ENCODE assay signal across 20 cellular contexts in the genomic region with DNA sequence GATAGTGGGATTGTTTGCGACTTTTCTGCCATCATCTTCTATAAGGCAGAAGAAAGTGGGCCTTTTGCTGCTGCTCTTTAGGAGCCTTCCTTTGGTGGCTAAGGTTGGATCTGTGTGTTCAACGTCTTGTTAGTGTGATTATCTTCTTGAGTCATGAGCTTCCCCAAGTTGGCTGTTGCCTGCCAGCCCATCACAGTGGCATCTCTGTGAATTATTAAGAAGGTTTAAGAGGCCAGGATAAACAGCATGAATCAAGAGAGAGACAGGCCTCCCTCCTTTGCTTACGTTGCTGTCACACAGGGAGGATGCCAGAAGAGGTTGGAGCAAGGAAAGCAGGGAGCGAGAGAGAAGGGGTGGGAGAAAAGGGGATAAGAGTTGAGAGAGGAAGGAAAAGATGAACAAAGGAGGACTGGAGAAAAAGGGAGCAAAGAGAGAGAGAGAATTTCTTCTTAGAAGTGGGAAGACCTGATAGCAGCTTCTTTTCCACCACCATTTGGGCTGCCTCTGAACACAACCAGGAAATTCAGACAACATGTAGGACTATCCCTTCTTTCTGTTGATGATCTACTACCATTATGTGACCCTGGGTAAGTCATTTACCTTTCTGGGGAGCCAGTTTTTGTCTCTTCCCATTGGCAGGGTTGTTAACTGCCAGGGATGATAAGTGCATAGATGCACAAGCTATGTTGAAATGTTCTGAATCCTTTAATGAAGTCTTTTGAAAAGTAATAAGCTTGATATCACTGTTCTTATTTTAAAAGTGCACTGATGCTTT.
DNase-seq lines count a peak whose midpoint lies in the region; ATAC-seq, FAIRE-seq and TF ChIP-seq lines count a peak whose summit lies in the region.
"Had no signal": no experiment of that assay in that cellular context is flagged by ENCODE, and none has a peak within 500 bp of the region (broad histone marks: within the 10 kb centered on the region; RNA-seq: fewer than 3 reads in every experiment).

No MANE protein-coding gene starts in this region.

- CTCF ChIA-PET in A549 (lab: Yijun Ruan, JAX) = interaction anchor here (1.3 kb wide), 1 partner anchor 11 kb away, joined by 3 read pairs; no protein-coding TSS in a partner anchor
- CTCF ChIA-PET in IMR-90 (lab: Yijun Ruan, JAX) = no interaction called here
- CTCF ChIA-PET in activated CD4-positive, alpha-beta memory T cell treated with anti-CD3 and anti-CD28 coated beads for 36 hours (lab: Charles Lee) = no interaction called here

- POLR2A ChIA-PET in A549 (lab: Yijun Ruan, JAX) = no interaction called here
- POLR2A ChIA-PET in IMR-90 (lab: Charles Lee; ENCODE audit: unreplicated experiment) = no interaction called here
- POLR2A ChIA-PET in activated CD4-positive, alpha-beta memory T cell treated with anti-CD3 and anti-CD28 coated beads for 36 hours (lab: Charles Lee) = no interaction called here

- H3K14ac ChIP-seq in IMR-90 (replicated peaks; ENCODE audit: low read depth, low read length) = no peak overlapping the region
- H3K14ac ChIP-seq in mesenchymal stem cell (ENCODE audit: low read length in 2 of 2) = no peak overlapping the region

- H4K20me1 ChIP-seq in IMR-90 (ENCODE audit: insufficient read depth, low read length) = 0 out of 2 replicates have a peak, but pooled peaks cover 7% of the 10 kb centered on the region

- no peak overlapping the region for H3K27ac Mint-ChIP-seq in activated CD4-positive, alpha-beta memory T cell treated with anti-CD3 and anti-CD28 coated beads for 36 hours
- H3K27ac Mint-ChIP-seq: HFFc6 had no signal

- peak in 1 of 2 experiments; percentile 51 for DNase-seq in A549 (ENCODE audit: low read depth in 1 of 2, low spot score in 1 of 2)
- peak; percentile 17 for DNase-seq in IMR-90
- DNase-seq in bronchial epithelial cell (ENCODE audit: low read depth) = no peak
- no peak for DNase-seq in mesenchymal stem cell
- DNase-seq in pancreas = no peak
- no peak for DNase-seq in activated CD4-positive, alpha-beta memory T cell treated with anti-CD3 and anti-CD28 coated beads for 36 hours
- no peak for DNase-seq in NCI-H128 (lab: John Stamatoyannopoulos, UW; ENCODE audit: unreplicated experiment)
- no peak for DNase-seq in erythroblast (lab: John Stamatoyannopoulos, UW)
- DNase-seq: 8988T, Caco-2, DMS79, GOT3, HFFc6, NCI-H1436 treated with DMSO at 0.1 percent for 48 hours, NCI-H2081 treated with DMSO at 0.1 percent for 48 hours, SHP77 treated with DMSO at 0.1 percent for 48 hours had no signal

- H3K18ac ChIP-seq in IMR-90 (ENCODE audit: low read depth, low read length) (no peak overlapping the region), mesenchymal stem cell (ENCODE audit: low read depth in 1 of 2, low read length in 2 of 2) (no peak overlapping the region)

- BruUV-seq in IMR-90 (replicated peaks; lab: Mats Ljungman, UMichigan) = no TSS peak

- H2BK5ac ChIP-seq in IMR-90 (ENCODE audit: low read depth, low read length, poor library complexity, severe bottlenecking) (no peak overlapping the region), mesenchymal stem cell (ENCODE audit: low read depth, low read length, poor library complexity, severe bottlenecking) (no peak overlapping the region)

- H2AK5ac ChIP-seq in IMR-90 (ENCODE audit: low read depth, low read length) (no peak overlapping the region), mesenchymal stem cell (ENCODE audit: low read length, severe bottlenecking) (no peak overlapping the region)

- no peak overlapping the region for H4K91ac ChIP-seq in IMR-90 (ENCODE audit: insufficient read depth, low read depth, low read length)
- no peak overlapping the region for H4K91ac ChIP-seq in mesenchymal stem cell (ENCODE audit: low read length)

- no peak overlapping the region for H2BK12ac ChIP-seq in mesenchymal stem cell (ENCODE audit: low read length in 2 of 2)

- H3K4ac ChIP-seq in IMR-90 (ENCODE audit: low read depth, low read length) (no peak overlapping the region), mesenchymal stem cell (ENCODE audit: low read depth in 1 of 2, low read length in 2 of 2) (no peak overlapping the region)

- no peak overlapping the region for H4K8ac ChIP-seq in IMR-90 (ENCODE audit: low read depth in 2 of 2, low read length in 2 of 2)
- H4K8ac ChIP-seq in mesenchymal stem cell (ENCODE audit: low read length) = no peak overlapping the region

- H2AFZ ChIP-seq in IMR-90 (replicated peaks; ENCODE audit: low read length, poor library complexity) (no peak overlapping the region), mesenchymal stem cell (ENCODE audit: low read depth, low read length) (no peak overlapping the region)

- H2BK20ac ChIP-seq in IMR-90 (ENCODE audit: low read depth, low read length) = no peak overlapping the region

- no peaks in the 10 kb centered on the region for H3K27me3 Mint-ChIP-seq in activated CD4-positive, alpha-beta memory T cell treated with anti-CD3 and anti-CD28 coated beads for 36 hours

- H3K4me2 ChIP-seq in A549 (0 out of 3 replicates have a peak overlapping the region, but pooled peaks have one; percentile 15), IMR-90 (ENCODE audit: low read depth, low read length) (no peak overlapping the region), mesenchymal stem cell (ENCODE audit: low read length, poor library complexity, severe bottlenecking) (no peak overlapping the region)

- TF ChIP-seq CTCF in A549 (IDR thresholded peaks at IDR 0.05) = no peak
- no peak for TF ChIP-seq CTCF in IMR-90 (conservative IDR thresholded peaks at IDR 0.05; ENCODE audit: low read depth, low read length)
- TF ChIP-seq CTCF in bronchial epithelial cell (IDR thresholded peaks at IDR 0.05; ENCODE audit: insufficient read depth, low read length, severe bottlenecking) = no peak
- no peak for TF ChIP-seq CTCF in pancreas (IDR thresholded peaks at IDR 0.05)

- TF ChIP-seq EP300 in A549 (IDR thresholded peaks at IDR 0.05) = no peak

- H2BK120ac ChIP-seq in IMR-90 (ENCODE audit: low read depth, low read length) (no peak overlapping the region), mesenchymal stem cell (ENCODE audit: low read depth, low read length) (no peak overlapping the region)

- H3K27me3 ChIP-seq in IMR-90 (ENCODE audit: control insufficient read depth, insufficient read depth, low read length) = no peaks in the 10 kb centered on the region
- no peaks in the 10 kb centered on the region for H3K27me3 ChIP-seq in bronchial epithelial cell (ENCODE audit: control insufficient read depth, insufficient read depth, low read length)
- no peaks in the 10 kb centered on the region for H3K27me3 ChIP-seq in mesenchymal stem cell (ENCODE audit: control insufficient read depth in 1 of 2, insufficient read depth in 1 of 2, low read length in 2 of 2)
- no peaks in the 10 kb centered on the region for H3K27me3 ChIP-seq in pancreas

- no peak for FAIRE-seq in A549 (lab: Jason Lieb, UNC)
- FAIRE-seq in bronchial epithelial cell (lab: Jason Lieb, UNC) = peak; percentile 7
- FAIRE-seq in pancreas (lab: Jason Lieb, UNC) = no peak
- FAIRE-seq: G401.6, GM12891, GM19239 had no signal

- no peak overlapping the region for H3K27ac ChIP-seq in A549
- H3K27ac ChIP-seq in IMR-90 (ENCODE audit: insufficient read depth, low read length) = no peak overlapping the region
- peak overlapping the region; percentile 30 for H3K27ac ChIP-seq in mesenchymal stem cell (ENCODE audit: low read length, poor library complexity, severe bottlenecking)
- no peak overlapping the region for H3K27ac ChIP-seq in pancreas
- H3K27ac ChIP-seq: C4-2B had no signal

- H3K4me1 ChIP-seq in A549 = peaks cover 7% of the 10 kb centered on the region; the same call in 1 of the 3 replicates
- peaks cover 8% of the 10 kb centered on the region; the same call in 1 of the 2 replicates for H3K4me1 ChIP-seq in IMR-90 (ENCODE audit: control insufficient read depth, insufficient read depth, low read length)
- peaks cover 6% of the 10 kb centered on the region for H3K4me1 ChIP-seq in mesenchymal stem cell (ENCODE audit: control insufficient read depth, insufficient read depth, low read depth, low read length)
- H3K4me1 ChIP-seq in pancreas = no peaks in the 10 kb centered on the region
- H3K4me1 ChIP-seq: Caco-2 had no signal

- TF ChIP-seq RAD21 in A549 (conservative IDR thresholded peaks at IDR 0.05 in 1 of 2, IDR thresholded peaks at IDR 0.05 in 1 of 2) (no peak), IMR-90 (IDR thresholded peaks at IDR 0.05; ENCODE audit: low read length) (no peak)

- dilution Hi-C loops in IMR-90 (cut with HindIII; ENCODE audit: low sequenced_read_pairs, unreplicated experiment) = no loop called here

- no peak overlapping the region for H3K9ac ChIP-seq in IMR-90 (ENCODE audit: low read depth, low read length)
- no peak overlapping the region for H3K9ac ChIP-seq in mesenchymal stem cell (ENCODE audit: low read length)

- H3K4me1 Mint-ChIP-seq in activated CD4-positive, alpha-beta memory T cell treated with anti-CD3 and anti-CD28 coated beads for 36 hours (ENCODE audit: low read depth) = no peaks in the 10 kb centered on the region

- no peak overlapping the region for H2AK9ac ChIP-seq in IMR-90 (replicated peaks; ENCODE audit: low read depth, low read length, poor library complexity)

- peaks cover 5% of the 10 kb centered on the region for H3K9me1 ChIP-seq in IMR-90 (ENCODE audit: insufficient read depth, low read length)

- no peak overlapping the region for H2BK15ac ChIP-seq in IMR-90 (ENCODE audit: low read depth, low read length)
- H2BK15ac ChIP-seq in mesenchymal stem cell (ENCODE audit: low read depth, poor library complexity, severe bottlenecking) = no peak overlapping the region

- H3K4me3 ChIP-seq in A549 (no peak overlapping the region), IMR-90 (ENCODE audit: insufficient read depth, low read depth, low read length) (no peak overlapping the region), bronchial epithelial cell (ENCODE audit: low read depth, low read length) (no peak overlapping the region), mesenchymal stem cell (ENCODE audit: insufficient read depth in 1 of 2, low read depth in 1 of 2, low read length in 2 of 2) (no peak overlapping the region), pancreas (no peak overlapping the region)

- H3K9me3 ChIP-seq in A549 = no peaks in the 10 kb centered on the region
- H3K9me3 ChIP-seq in IMR-90 (ENCODE audit: control insufficient read depth, insufficient read depth, low read length) = no peaks in the 10 kb centered on the region
- no peaks in the 10 kb centered on the region for H3K9me3 ChIP-seq in mesenchymal stem cell (ENCODE audit: control insufficient read depth, low read length)
- H3K9me3 ChIP-seq in pancreas = no peaks in the 10 kb centered on the region
- H3K9me3 ChIP-seq: Caco-2 had no signal

- 37% methylated on average over 4 of the region's 4 CpGs for whole genome bisulfite sequencing in A549 (ENCODE audit: missing lambda C conversion rate)
- WGBS in IMR-90 (ENCODE audit: extremely low coverage in 2 of 2, insufficient read length in 1 of 2), 2 experiments = 100% methylated on average over 1 of the region's 4 CpGs; no CpG with 5 or more reads in 1 of the 2 experiments
- 48% methylated on average over 4 of the region's 4 CpGs for WGBS in mesenchymal stem cell
- whole genome bisulfite sequencing in pancreas, 2 donors = 88 to 90% methylated on average over 4 of the region's 4 CpGs

- H3K23ac ChIP-seq in IMR-90 (ENCODE audit: low read depth, low read length) = no peak overlapping the region
- no peak overlapping the region for H3K23ac ChIP-seq in mesenchymal stem cell (ENCODE audit: low read length in 2 of 2)

- H3K56ac ChIP-seq in IMR-90 (ENCODE audit: extremely low read depth, insufficient read depth, low read length) = no peak overlapping the region

- no peak overlapping the region for H3K4me3 Mint-ChIP-seq in activated CD4-positive, alpha-beta memory T cell treated with anti-CD3 and anti-CD28 coated beads for 36 hours
- H3K4me3 Mint-ChIP-seq: HFFc6 had no signal

- H3K9me3 Mint-ChIP-seq in activated CD4-positive, alpha-beta memory T cell treated with anti-CD3 and anti-CD28 coated beads for 36 hours = no peaks in the 10 kb centered on the region
- H3K9me3 Mint-ChIP-seq: HFFc6 had no signal

- TF ChIP-seq POLR2A in A549 (IDR thresholded peaks at IDR 0.05; ENCODE audit: low read length) (no peak), IMR-90 (IDR thresholded peaks at IDR 0.05; ENCODE audit: low read depth, low read length) (no peak), erythroblast (IDR thresholded peaks at IDR 0.05; ENCODE audit: low read length) (no peak)

- intact Hi-C loops in IMR-90 (cut with micrococcal nuclease) = no loop called here
- intact Hi-C loops in pancreas (cut with DNase I) = no loop called here
- intact Hi-C loops in activated CD4-positive, alpha-beta memory T cell treated with anti-CD3 and anti-CD28 coated beads for 36 hours (cut with micrococcal nuclease) = no loop called here

- peaks cover 32 to 46% of the 10 kb centered on the region in 2 experiments for H3K79me1 ChIP-seq in IMR-90 (ENCODE audit: low read depth in 1 of 2, low read length in 2 of 2)
- H3K79me1 ChIP-seq in mesenchymal stem cell (replicated peaks; ENCODE audit: low read length, poor library complexity, severe bottlenecking) = peaks cover 14% of the 10 kb centered on the region

- no peak overlapping the region for H4K5ac ChIP-seq in IMR-90 (ENCODE audit: low read depth, low read length)

- no peaks in the 10 kb centered on the region for H3K36me3 Mint-ChIP-seq in activated CD4-positive, alpha-beta memory T cell treated with anti-CD3 and anti-CD28 coated beads for 36 hours

- in situ Hi-C loops in IMR-90 (cut with MboI; ENCODE audit: low sequenced_read_pairs) = no loop called here

- H3K36me3 ChIP-seq in IMR-90 (ENCODE audit: control insufficient read depth, insufficient read depth, low read length) (peaks cover 4% of the 10 kb centered on the region; the same call in 1 of the 2 replicates), bronchial epithelial cell (ENCODE audit: control insufficient read depth, insufficient read depth, low read length) (no peaks in the 10 kb centered on the region), mesenchymal stem cell (ENCODE audit: control insufficient read depth in 1 of 2, insufficient read depth in 2 of 2, low read depth in 1 of 2, low read length in 2 of 2) (peaks cover 0 to 72% of the 10 kb centered on the region in 2 experiments), pancreas (no peaks in the 10 kb centered on the region)

- peak; percentile 24 to 66; a peak in 3 of 6 replicates for ATAC-seq in A549
- ATAC-seq in IMR-90 (ENCODE audit: low read depth) = peak; percentile 44
- no peak for ATAC-seq in pancreas

Comparison
In these comparisons a context has a peak if more than half of its experiments do, and no peak if none do; other contexts are left out.
1. ATAC-seq: peak in A549 (2 of 2) and IMR-90 (single experiment); none in pancreas (0 of 4).